34 cellular contexts compared by ENCODE assay signal in the genomic region with DNA sequence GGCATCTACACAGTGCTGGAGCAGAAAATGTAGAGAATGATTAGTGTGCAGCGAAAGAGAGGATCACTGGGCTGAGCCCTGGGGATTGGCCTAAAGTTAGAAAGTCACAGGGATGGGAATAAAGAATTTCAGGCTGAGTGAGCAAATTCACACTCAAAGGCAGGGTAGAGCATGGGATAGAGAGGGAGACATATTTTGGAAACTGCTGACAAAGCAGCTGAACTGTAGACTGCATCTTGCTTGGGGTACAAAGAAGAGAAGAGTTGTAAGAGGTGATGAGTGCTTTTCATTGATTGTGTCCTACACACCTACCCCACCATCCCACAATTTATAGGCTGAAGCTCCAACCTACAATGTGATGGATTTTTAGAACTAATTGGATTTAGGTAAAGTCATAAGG.
"Had no signal": no experiment of that assay in that cellular context is flagged by ENCODE, and none has a peak within 500 bp of the region (broad histone marks: within the 10 kb centered on the region; RNA-seq: fewer than 3 reads in every experiment).

No MANE protein-coding gene starts in this region.

- DNase-seq: activated B cell treated with CpG ODN at 0.5 μM for 24 hours; activated CD4-positive, alpha-beta T cell treated with anti-CD3 and anti-CD28 coated beads for 48 hours; activated CD4-positive, alpha-beta T cell treated with anti-CD3 and anti-CD28 coated beads, Interleukin-2, amount 50 U/mL, for 1 hour; activated CD4-positive, alpha-beta T cell treated with anti-CD3 and anti-CD28 coated beads, Interleukin-2, amount 50 U/mL, for 48 hours; activated CD8-positive, alpha-beta memory T cell treated with anti-CD3 and anti-CD28 coated beads for 24 hours; activated CD8-positive, alpha-beta T cell treated with anti-CD3 and anti-CD28 coated beads for 36 hours; activated effector memory CD4-positive, alpha-beta T cell treated with Interleukin-2 at 50 U/mL for 16 hours; activated gamma-delta T cell treated with Interleukin-2 at 50 U/mL for 16 hours; activated naive CD4-positive, alpha-beta T cell treated with Interleukin-2 at 50 U/mL for 16 hours; activated naive CD8-positive, alpha-beta T cell treated with anti-CD3 and anti-CD28 coated beads for 36 hours; activated naive CD8-positive, alpha-beta T cell treated with anti-CD3 and anti-CD28 coated beads, Interleukin-2, amount 50 U/mL, for 24 hours; activated T-cell treated with anti-CD3 and anti-CD28 coated beads, Interleukin-2, amount 50 U/mL, for 4 hours; adrenal gland; amygdala; aorta; body of pancreas; caudate nucleus; cortex of kidney; dermis blood vessel endothelial cell; effector CD4-positive, alpha-beta T cell; effector memory CD8-positive, alpha-beta T cell; erythroblast; foreskin melanocyte; T-helper 1 cell; T-helper 17 cell; T1000; WERI-Rb-1 had no signal

- H3K36me3 ChIP-seq: adrenal gland, esophagus muscularis mucosa, gastroesophageal sphincter, WERI-Rb-1 had no signal

- H3K4me3 ChIP-seq: adrenal gland, body of pancreas, esophagus muscularis mucosa, gastroesophageal sphincter had no signal

- H3K27ac Mint-ChIP-seq: activated B cell treated with CpG ODN at 0.5 μM for 24 hours; activated CD8-positive, alpha-beta T cell treated with anti-CD3 and anti-CD28 coated beads for 36 hours; activated naive CD4-positive, alpha-beta T cell treated with anti-CD3 and anti-CD28 coated beads, Interleukin-2, amount 50 U/mL, for 24 hours; activated naive CD8-positive, alpha-beta T cell treated with anti-CD3 and anti-CD28 coated beads for 36 hours; activated naive CD8-positive, alpha-beta T cell treated with anti-CD3 and anti-CD28 coated beads, Interleukin-2, amount 50 U/mL, for 24 hours; activated T-helper 17 cell treated with anti-CD3 and anti-CD28 coated beads, Interleukin-2, amount 50 U/mL, for 72 hours; effector memory CD8-positive, alpha-beta T cell; T-helper 17 cell; T-helper 2 cell treated with Interferon-gamma antibody and Interleukin-4, amounts not matched to agents 5 μg/mL and 100 μg/mL, for 36 hours had no signal

- H3K9me3 Mint-ChIP-seq: activated B cell treated with CpG ODN at 0.5 μM for 24 hours; activated CD8-positive, alpha-beta T cell treated with anti-CD3 and anti-CD28 coated beads for 36 hours; activated naive CD4-positive, alpha-beta T cell treated with anti-CD3 and anti-CD28 coated beads, Interleukin-2, amount 50 U/mL, for 24 hours; activated naive CD8-positive, alpha-beta T cell treated with anti-CD3 and anti-CD28 coated beads for 36 hours; activated naive CD8-positive, alpha-beta T cell treated with anti-CD3 and anti-CD28 coated beads, Interleukin-2, amount 50 U/mL, for 24 hours; activated T-cell treated with anti-CD3 and anti-CD28 coated beads, Interleukin-2, amount 50 U/mL, for 4 hours; activated T-helper 17 cell treated with anti-CD3 and anti-CD28 coated beads, Interleukin-2, amount 50 U/mL, for 72 hours; effector memory CD8-positive, alpha-beta T cell; T-helper 2 cell treated with Interferon-gamma antibody and Interleukin-4, amounts not matched to agents 5 μg/mL and 100 μg/mL, for 36 hours had no signal

- ATAC-seq: activated CD4-positive, CD25-positive, alpha-beta regulatory T cell treated with anti-CD3 and anti-CD28 coated beads, Interleukin-2, amount 50 U/mL, for 24 hours; activated CD8-positive, alpha-beta T cell treated with anti-CD3 and anti-CD28 coated beads for 36 hours; activated naive CD8-positive, alpha-beta T cell treated with anti-CD3 and anti-CD28 coated beads, Interleukin-2, amount 50 U/mL, for 24 hours; activated T-cell treated with anti-CD3 and anti-CD28 coated beads, Interleukin-2, amount 50 U/mL, for 4 hours; activated T-helper 17 cell treated with anti-CD3 and anti-CD28 coated beads, Interleukin-2, amount 50 U/mL, for 72 hours; body of pancreas; effector memory CD8-positive, alpha-beta T cell; gastroesophageal sphincter; T-helper 17 cell had no signal

- H3K4me1 ChIP-seq: adrenal gland, body of pancreas, esophagus muscularis mucosa, gastroesophageal sphincter had no signal

- H3K27me3 ChIP-seq: adrenal gland, body of pancreas, esophagus muscularis mucosa, gastroesophageal sphincter had no signal

- H3K36me3 Mint-ChIP-seq: activated naive CD4-positive, alpha-beta T cell treated with anti-CD3 and anti-CD28 coated beads, Interleukin-2, amount 50 U/mL, for 24 hours; activated naive CD8-positive, alpha-beta T cell treated with anti-CD3 and anti-CD28 coated beads for 36 hours had no signal

- H3K27ac ChIP-seq: adrenal gland, body of pancreas, esophagus muscularis mucosa, gastroesophageal sphincter, WERI-Rb-1 had no signal

- H3K9me3 ChIP-seq: body of pancreas, esophagus muscularis mucosa, gastroesophageal sphincter had no signal

- H3K4me3 Mint-ChIP-seq: activated B cell treated with CpG ODN at 0.5 μM for 24 hours; activated CD8-positive, alpha-beta T cell treated with anti-CD3 and anti-CD28 coated beads for 36 hours; activated naive CD4-positive, alpha-beta T cell treated with anti-CD3 and anti-CD28 coated beads, Interleukin-2, amount 50 U/mL, for 24 hours; activated naive CD8-positive, alpha-beta T cell treated with anti-CD3 and anti-CD28 coated beads for 36 hours; activated naive CD8-positive, alpha-beta T cell treated with anti-CD3 and anti-CD28 coated beads, Interleukin-2, amount 50 U/mL, for 24 hours; activated T-cell treated with anti-CD3 and anti-CD28 coated beads, Interleukin-2, amount 50 U/mL, for 4 hours; activated T-helper 17 cell treated with anti-CD3 and anti-CD28 coated beads, Interleukin-2, amount 50 U/mL, for 72 hours; effector memory CD8-positive, alpha-beta T cell; T-helper 17 cell; T-helper 2 cell treated with Interferon-gamma antibody and Interleukin-4, amounts not matched to agents 5 μg/mL and 100 μg/mL, for 36 hours had no signal

- H3K27me3 Mint-ChIP-seq: activated CD8-positive, alpha-beta T cell treated with anti-CD3 and anti-CD28 coated beads for 36 hours; activated naive CD4-positive, alpha-beta T cell treated with anti-CD3 and anti-CD28 coated beads, Interleukin-2, amount 50 U/mL, for 24 hours; activated naive CD8-positive, alpha-beta T cell treated with anti-CD3 and anti-CD28 coated beads for 36 hours; activated naive CD8-positive, alpha-beta T cell treated with anti-CD3 and anti-CD28 coated beads, Interleukin-2, amount 50 U/mL, for 24 hours; activated T-helper 17 cell treated with anti-CD3 and anti-CD28 coated beads, Interleukin-2, amount 50 U/mL, for 72 hours; effector memory CD8-positive, alpha-beta T cell; T-helper 17 cell had no signal

- H3K4me1 Mint-ChIP-seq: activated B cell treated with CpG ODN at 0.5 μM for 24 hours; activated naive CD4-positive, alpha-beta T cell treated with anti-CD3 and anti-CD28 coated beads, Interleukin-2, amount 50 U/mL, for 24 hours; activated naive CD8-positive, alpha-beta T cell treated with anti-CD3 and anti-CD28 coated beads for 36 hours; activated naive CD8-positive, alpha-beta T cell treated with anti-CD3 and anti-CD28 coated beads, Interleukin-2, amount 50 U/mL, for 24 hours; activated T-helper 17 cell treated with anti-CD3 and anti-CD28 coated beads, Interleukin-2, amount 50 U/mL, for 72 hours; T-helper 17 cell had no signal

- FAIRE-seq: colon had no signal
